11 cellular contexts compared by ENCODE assay signal in genomic region chr21:37915516-37915915, GRCh38. TPM values are rescaled to one million over a fixed set of nuclear protein-coding genes. Genes with fewer than 3 reads are reported as not detected.
DNase-seq lines count a peak whose midpoint lies in the region; ATAC-seq and TF ChIP-seq lines count a peak whose summit lies in the region.
"Had no signal": no experiment of that assay in that cellular context is flagged by ENCODE, and none has a peak within 500 bp of the region (broad histone marks: within the 10 kb centered on the region; RNA-seq: fewer than 3 reads in every experiment).

No MANE protein-coding gene starts in this region.

- CTCF ChIA-PET in mammary epithelial cell (lab: Charles Lee; ENCODE audit: low non-redundant PET), result no interaction called here

- no peaks in the 10 kb centered on the region for H3K36me3 Mint-ChIP-seq in nephron (ENCODE audit: low read depth)
- H3K36me3 Mint-ChIP-seq in naive thymus-derived CD8-positive, alpha-beta T cell, result peaks cover 0 to 16% (median 6%) of the 10 kb centered on the region in 3 donors

- H3K9me3 ChIP-seq in BE2C (no peaks in the 10 kb centered on the region), mammary epithelial cell (replicated peaks; ENCODE audit: insufficient read depth, low read length) (no peaks in the 10 kb centered on the region)

- ATAC-seq in naive thymus-derived CD8-positive, alpha-beta T cell, result no peak
- ATAC-seq in GM18907 (IDR thresholded peaks at IDR 0.05; ENCODE audit: unreplicated experiment) (no peak), GM21447 (IDR thresholded peaks at IDR 0.05; ENCODE audit: unreplicated experiment) (no peak)
- ATAC-seq: activated naive CD8-positive, alpha-beta T cell treated with anti-CD3 and anti-CD28 coated beads, Interleukin-2, amount 50 U/mL, for 24 hours had no signal

- peak overlapping the region; percentile 74 to 86 (median 80) for H3K4me3 Mint-ChIP-seq in nephron
- H3K4me3 Mint-ChIP-seq in naive thymus-derived CD8-positive, alpha-beta T cell, result peak overlapping the region in 3 of 10 donors; percentile 27 to 51 (median 40)
- H3K4me3 Mint-ChIP-seq: activated CD4-positive, alpha-beta T cell treated with anti-CD3 and anti-CD28 coated beads for 36 hours; activated naive CD8-positive, alpha-beta T cell treated with anti-CD3 and anti-CD28 coated beads, Interleukin-2, amount 50 U/mL, for 24 hours had no signal

- no TSS peak for BruUV-seq in mammary epithelial cell (replicated peaks; lab: Mats Ljungman, UMichigan)

- no peak overlapping the region for H3K27ac Mint-ChIP-seq in nephron
- H3K27ac Mint-ChIP-seq in naive thymus-derived CD8-positive, alpha-beta T cell, result peak overlapping the region in 1 of 10 donors; percentile 70
- H3K27ac Mint-ChIP-seq: activated CD4-positive, alpha-beta T cell treated with anti-CD3 and anti-CD28 coated beads for 36 hours; activated naive CD8-positive, alpha-beta T cell treated with anti-CD3 and anti-CD28 coated beads, Interleukin-2, amount 50 U/mL, for 24 hours had no signal

- H3K27me3 ChIP-seq in BE2C, result peaks cover 69% of the 10 kb centered on the region
- peaks cover 20% of the 10 kb centered on the region for H3K27me3 ChIP-seq in mammary epithelial cell (ENCODE audit: insufficient read depth, low read length)

- dilution Hi-C loops in mammary epithelial cell (cut with HindIII; ENCODE audit: low sequenced_read_pairs), result no loop called here

- in situ Hi-C loops in mammary epithelial cell (cut with MboI; ENCODE audit: low sequenced_read_pairs in 2 of 2), result no loop called here

- no peak overlapping the region for H3K27ac ChIP-seq in mammary epithelial cell (ENCODE audit: insufficient read depth, low read depth, low read length)

- intact Hi-C loops in mammary epithelial cell (cut with micrococcal nuclease), result loop anchor here (10.0 kb wide), 1 partner anchor 91 kb away; no protein-coding TSS in a partner anchor

- POLR2A ChIA-PET in naive thymus-derived CD8-positive, alpha-beta T cell (lab: Charles Lee), result no interaction called here

- no peak for TF ChIP-seq CTCF in BE2C (IDR thresholded peaks at IDR 0.05; ENCODE audit: low read depth, low read length)
- TF ChIP-seq CTCF in mammary epithelial cell (conservative IDR thresholded peaks at IDR 0.05 in 1 of 2, IDR thresholded peaks at IDR 0.05 in 1 of 2; ENCODE audit: extremely low read depth in 1 of 2, insufficient read depth in 1 of 2, low read depth in 1 of 2, low read length in 2 of 2), result no peak
- TF ChIP-seq CTCF in nephron (IDR thresholded peaks at IDR 0.05; ENCODE audit: unreplicated experiment in 3 of 3), result no peak

- no peak overlapping the region for H3K4me2 ChIP-seq in mammary epithelial cell (ENCODE audit: insufficient read depth, low read depth, low read length)

- H3K79me2 ChIP-seq in mammary epithelial cell (ENCODE audit: insufficient read depth, low read length), result no peaks in the 10 kb centered on the region

- H3K36me3 ChIP-seq in BE2C, result no peaks in the 10 kb centered on the region
- H3K36me3 ChIP-seq in mammary epithelial cell (ENCODE audit: insufficient read depth, low read length), result no peaks in the 10 kb centered on the region

- H3K9ac ChIP-seq in mammary epithelial cell (ENCODE audit: insufficient read depth, low read length), result no peak overlapping the region

- no peaks in the 10 kb centered on the region for H3K4me1 ChIP-seq in BE2C
- no peaks in the 10 kb centered on the region for H3K4me1 ChIP-seq in mammary epithelial cell (ENCODE audit: insufficient read depth, low read length)

- H3K4me3 ChIP-seq in BE2C (ENCODE audit: low read depth, low read length), result peak overlapping the region; percentile 16
- H3K4me3 ChIP-seq in mammary epithelial cell (replicated peaks in 1 of 3; ENCODE audit: insufficient read depth in 1 of 3, low read depth in 2 of 3, low read length in 3 of 3), result no peak overlapping the region
- H3K4me3 ChIP-seq: K562 had no signal

- DNase-seq in BE2C (no peak), NCI-H1105 (lab: John Stamatoyannopoulos, UW) (peak; percentile 63), mammary epithelial cell (peak; percentile 8), NCI-H510A (lab: John Stamatoyannopoulos, UW) (no peak)
- no peak for DNase-seq in naive thymus-derived CD8-positive, alpha-beta T cell

- WGBS in mammary epithelial cell (ENCODE audit: low coverage, missing lambda C conversion rate), result 13% methylated on average over 9 of the region's 28 CpGs

- H3K9me3 Mint-ChIP-seq in nephron, result no peaks in the 10 kb centered on the region
- H3K9me3 Mint-ChIP-seq in naive thymus-derived CD8-positive, alpha-beta T cell, result peaks cover 0 to 10% (median 2%) of the 10 kb centered on the region in 9 donors
- H3K9me3 Mint-ChIP-seq: activated naive CD8-positive, alpha-beta T cell treated with anti-CD3 and anti-CD28 coated beads, Interleukin-2, amount 50 U/mL, for 24 hours had no signal

- peaks cover 95% of the 10 kb centered on the region for H3K27me3 Mint-ChIP-seq in nephron (ENCODE audit: low read depth)
- peaks cover 42 to 91% (median 56%) of the 10 kb centered on the region in 5 donors for H3K27me3 Mint-ChIP-seq in naive thymus-derived CD8-positive, alpha-beta T cell

- no peaks in the 10 kb centered on the region for H4K20me1 ChIP-seq in mammary epithelial cell (ENCODE audit: insufficient read depth, low read length)

- peaks cover 25% of the 10 kb centered on the region for H3K4me1 Mint-ChIP-seq in nephron
- peaks cover 6 to 14% (median 10%) of the 10 kb centered on the region in 4 donors for H3K4me1 Mint-ChIP-seq in naive thymus-derived CD8-positive, alpha-beta T cell
- H3K4me1 Mint-ChIP-seq: activated naive CD8-positive, alpha-beta T cell treated with anti-CD3 and anti-CD28 coated beads, Interleukin-2, amount 50 U/mL, for 24 hours had no signal

- no peak overlapping the region for H2AFZ ChIP-seq in mammary epithelial cell (ENCODE audit: low read depth, low read length)

RNA-seq across cellular contexts. Expression of gene KCNJ6, which starts 0.7 kb away (rescaled TPM):
- polyA plus RNA-seq in BE2C (2012; ENCODE audit: insufficient read depth, insufficient read length, low read depth), result not detected
- not detected for total RNA-seq in mammary epithelial cell
- polyA plus RNA-seq in mammary epithelial cell, result 0.01 TPM
- not detected for polyA minus RNA-seq in mammary epithelial cell
- not detected for total RNA-seq in naive thymus-derived CD8-positive, alpha-beta T cell
- not detected for polyA plus RNA-seq in naive thymus-derived CD8-positive, alpha-beta T cell
- total RNA-seq: activated CD4-positive, alpha-beta T cell treated with anti-CD3 and anti-CD28 coated beads for 36 hours had no signal

Comparison
In these comparisons a context has a peak if more than half of its experiments do, and no peak if none do; other contexts are left out.
1. DNase-seq: peak in NCI-H1105 (single experiment) and mammary epithelial cell (single experiment); none in BE2C (single experiment), naive thymus-derived CD8-positive, alpha-beta T cell (0 of 10) and NCI-H510A (single experiment).